10 cellular contexts compared by ENCODE assay signal in genomic region chr6:47203266-47203967, GRCh38.
DNase-seq lines count a peak whose midpoint lies in the region; ATAC-seq and TF ChIP-seq lines count a peak whose summit lies in the region.
"Had no signal": no experiment of that assay in that cellular context is flagged by ENCODE, and none has a peak within 500 bp of the region (broad histone marks: within the 10 kb centered on the region; RNA-seq: fewer than 3 reads in every experiment).

No MANE protein-coding gene starts in this region.

- H3K36me3 ChIP-seq in right atrium auricular region, result no peaks in the 10 kb centered on the region
- H3K36me3 ChIP-seq: right lobe of liver had no signal

- DNase-seq in epithelial cell of esophagus (ENCODE audit: low read depth) (peak; percentile 30), dorsolateral prefrontal cortex (no peak), right atrium auricular region (ENCODE audit: low spot score) (no peak), hypothalamus (lab: John Stamatoyannopoulos, UW) (no peak), Ammon's horn (ENCODE audit: low spot score) (no peak)
- DNase-seq: NK-92 treated with Interleukin-12 subunit alpha and Interleukin-12 subunit beta, amount 100 ng/mL, for 24 hours; right lobe of liver had no signal

- H3K4me3 ChIP-seq in epithelial cell of esophagus (ENCODE audit: low read length), result no peak overlapping the region
- H3K4me3 ChIP-seq in dorsolateral prefrontal cortex, result no peak overlapping the region
- H3K4me3 ChIP-seq in right atrium auricular region, result no peak overlapping the region
- H3K4me3 ChIP-seq: right lobe of liver had no signal

- intact Hi-C loops in dorsolateral prefrontal cortex (cut with DNase I), result no loop called here

- no peaks in the 10 kb centered on the region for H3K4me1 ChIP-seq in right atrium auricular region
- H3K4me1 ChIP-seq: right lobe of liver had no signal

- TF ChIP-seq CTCF in epithelial cell of esophagus (IDR thresholded peaks at IDR 0.05; ENCODE audit: insufficient read depth, low read depth, low read length, missing control alignments) (no peak), dorsolateral prefrontal cortex (IDR thresholded peaks at IDR 0.05 in 54 of 56, conservative IDR thresholded peaks at IDR 0.05 in 2 of 56; ENCODE audit: low read depth in 1 of 56, partially characterized antibody in 56 of 56) (no peak), right atrium auricular region (IDR thresholded peaks at IDR 0.05) (no peak)

- H3K27ac ChIP-seq in dorsolateral prefrontal cortex, result no peak overlapping the region
- no peak overlapping the region for H3K27ac ChIP-seq in right atrium auricular region
- H3K27ac ChIP-seq: right lobe of liver had no signal

- H3K9me3 ChIP-seq in right atrium auricular region, result no peaks in the 10 kb centered on the region
- H3K9me3 ChIP-seq: right lobe of liver had no signal

- H3K27me3 ChIP-seq in dorsolateral prefrontal cortex (peaks cover 0 to 3% (median 0%) of the 10 kb centered on the region in 45 donors), right atrium auricular region (no peaks in the 10 kb centered on the region)
- H3K27me3 ChIP-seq: right lobe of liver had no signal

- ATAC-seq in GM18508 (IDR thresholded peaks at IDR 0.05; ENCODE audit: insufficient read depth, unreplicated experiment) (peak; percentile 73), GM21515 (IDR thresholded peaks at IDR 0.05; ENCODE audit: unreplicated experiment) (peak; percentile 87), HG03460 (IDR thresholded peaks at IDR 0.05; ENCODE audit: unreplicated experiment) (peak; percentile 86)
